In genomic region chr3:48446425-48447193, GRCh38 we compare ENCODE assay signal across 8 cellular contexts. TPM values are rescaled to one million over a fixed set of nuclear protein-coding genes. Genes with fewer than 3 reads are reported as not detected.
DNase-seq lines count a peak whose midpoint lies in the region; ATAC-seq and TF ChIP-seq lines count a peak whose summit lies in the region.

Gene ATRIP (plus strand): TSS chr3:48446737. CDS start chr3:48446846, 109 bp downstream.

- H3K9me3 ChIP-seq in AG04450 (ENCODE audit: control insufficient read depth, insufficient read depth, low read length): no peaks in the 10 kb centered on the region; the same call in 1 of the 2 replicates

- DNase-seq in AG04450 (ENCODE audit: low read depth, low spot score) (no peak), NCI-H460 (ENCODE audit: extremely low read depth, low read depth) (peak; percentile 77), cerebellum (ENCODE audit: low spot score) (peak; percentile 97), kidney glomerular epithelial cell (lab: John Stamatoyannopoulos, UW) (peak; percentile 69)
- peak; percentile 79 to 81 for DNase-seq in activated CD4-positive, alpha-beta T cell treated with anti-CD3 and anti-CD28 coated beads for 24 hours (ENCODE audit: low read depth in 2 of 2)
- DNase-seq in stimulated activated CD4-positive, alpha-beta T cell treated with anti-CD3 and anti-CD28 coated beads, Interleukin-15, amount 100 ng/mL, for 48 hours (ENCODE audit: low read depth in 2 of 2): peak; percentile 64 to 84

- peak; percentile 87 for ATAC-seq in GM18907 (IDR thresholded peaks at IDR 0.05; ENCODE audit: unreplicated experiment)
- peak; percentile 80 for ATAC-seq in HG03139 (IDR thresholded peaks at IDR 0.05; ENCODE audit: unreplicated experiment)

- POLR2A ChIA-PET in AG04450 (lab: Yijun Ruan, JAX): interaction anchor here (0.6 to 1.6 kb wide), 11 partner anchors 11 to 910 kb away, joined by 3 to 8 read pairs (median 3); partner anchors contain the start of genes NME6 and WDR6

- H3K4me3 ChIP-seq in AG04450 (ENCODE audit: low read depth, low read length): peak within 1 kb of the TSS; percentile 95

- H3K27me3 ChIP-seq in AG04450 (ENCODE audit: control insufficient read depth, insufficient read depth, low read length): no peaks in the 10 kb centered on the region

- CTCF ChIA-PET in AG04450 (lab: Charles Lee): interaction anchor here (0.6 to 5.5 kb wide), 5 partner anchors 11 to 1225 kb away, joined by 3 to 68 read pairs (median 4); no protein-coding TSS in a partner anchor

- H3K27ac ChIP-seq in AG04450 (ENCODE audit: low read depth, low read length): peak within 1 kb of the TSS; percentile 39

- no peak for TF ChIP-seq CTCF in AG04450 (IDR thresholded peaks at IDR 0.05; ENCODE audit: low read depth, low read length)

RNA-seq across cellular contexts. Expression of gene ATRIP, which starts in this region (rescaled TPM):
- 5.1 and 5.8 TPM in 2 replicates for polyA plus RNA-seq in AG04450 (2011; rRNA removed)
- 6.3 and 8.0 TPM in 2 replicates for polyA minus RNA-seq in AG04450 (2011; rRNA and poly(A)+ RNA removed)
- 5.6 and 5.9 TPM in 2 replicates for total RNA-seq in NCI-H460 (2014; rRNA removed; shearing (Covaris generic))
- 17.9 and 19.7 TPM in 2 replicates for polyA plus RNA-seq in NCI-H460 (2014; cell fraction: nucleus; rRNA removed)
- 7.3 TPM for total RNA-seq in cerebellum
